Comparison of ENCODE assay signal across 14 cellular contexts in genomic region chr4:20625460-20625859, GRCh38.
DNase-seq lines count a peak whose midpoint lies in the region; ATAC-seq, FAIRE-seq and TF ChIP-seq lines count a peak whose summit lies in the region.
"Had no signal": no experiment of that assay in that cellular context is flagged by ENCODE, and none has a peak within 500 bp of the region (broad histone marks: within the 10 kb centered on the region; RNA-seq: fewer than 3 reads in every experiment).

No MANE protein-coding gene starts in this region.

- no peaks in the 10 kb centered on the region for H3K36me3 ChIP-seq in neural progenitor cell
- H3K36me3 ChIP-seq: gastrocnemius medialis had no signal

- H3K9me3 ChIP-seq in neural progenitor cell (ENCODE audit: low read depth), result peaks cover 8% of the 10 kb centered on the region
- H3K9me3 ChIP-seq: gastrocnemius medialis had no signal

- peaks cover 23% of the 10 kb centered on the region for H3K4me1 Mint-ChIP-seq in neural progenitor cell
- H3K4me1 Mint-ChIP-seq: activated B cell treated with CpG ODN at 0.5 μM for 24 hours; CD4-positive, CD25-positive, alpha-beta regulatory T cell; endodermal cell had no signal

- H3K27ac ChIP-seq in foreskin keratinocyte (no peak overlapping the region), neural progenitor cell (no peak overlapping the region)
- H3K27ac ChIP-seq: gastrocnemius medialis had no signal

- no peak overlapping the region for H3K9ac ChIP-seq in neural progenitor cell

- no peak for TF ChIP-seq POLR2A in GM12891 (IDR thresholded peaks at IDR 0.05; ENCODE audit: low read depth, low read length)

- no peak overlapping the region for H3K4me3 ChIP-seq in neural progenitor cell
- H3K4me3 ChIP-seq: gastrocnemius medialis had no signal

- H3K4me3 Mint-ChIP-seq in neural progenitor cell, result no peak overlapping the region
- H3K4me3 Mint-ChIP-seq: activated B cell treated with CpG ODN at 0.5 μM for 24 hours; activated naive CD4-positive, alpha-beta T cell treated with anti-CD3 and anti-CD28 coated beads for 36 hours; CD4-positive, CD25-positive, alpha-beta regulatory T cell; endodermal cell had no signal

- H3K27me3 ChIP-seq in foreskin keratinocyte (no peaks in the 10 kb centered on the region), neural progenitor cell (no peaks in the 10 kb centered on the region)
- H3K27me3 ChIP-seq: gastrocnemius medialis had no signal

- H3K4me2 ChIP-seq in neural progenitor cell, result no peak overlapping the region

- H2AFZ ChIP-seq in neural progenitor cell (replicated peaks), result no peak overlapping the region

- no peaks in the 10 kb centered on the region for H3F3A ChIP-seq in neural progenitor cell (ENCODE audit: low read depth)

- H3K4me1 ChIP-seq in foreskin keratinocyte (peaks cover 14% of the 10 kb centered on the region), neural progenitor cell (no peaks in the 10 kb centered on the region)
- H3K4me1 ChIP-seq: gastrocnemius medialis had no signal

- TF ChIP-seq CTCF in foreskin keratinocyte (conservative IDR thresholded peaks at IDR 0.05), result no peak
- TF ChIP-seq CTCF in omental fat pad (IDR thresholded peaks at IDR 0.05), result no peak
- TF ChIP-seq CTCF in neural progenitor cell (IDR thresholded peaks at IDR 0.05), result no peak

- no peak for FAIRE-seq in GM12891 (lab: Jason Lieb, UNC)

- no peaks in the 10 kb centered on the region for H3K9me3 Mint-ChIP-seq in neural progenitor cell
- H3K9me3 Mint-ChIP-seq: activated naive CD4-positive, alpha-beta T cell treated with anti-CD3 and anti-CD28 coated beads for 36 hours had no signal

- DNase-seq in GM12891 (ENCODE audit: insufficient read length, low spot score) (no peak), NOMO-1 treated with dmso at 0.1 percent for 144 hours (lab: John Stamatoyannopoulos, UW; ENCODE audit: unreplicated experiment) (peak; percentile 71), foreskin keratinocyte (peak; percentile 1 to 17), omental fat pad (ENCODE audit: low spot score) (no peak), HCEC 1CT (no peak), neural progenitor cell (ENCODE audit: low spot score) (no peak)
- DNase-seq: activated B cell treated with CpG ODN at 0.5 μM for 24 hours; activated naive CD4-positive, alpha-beta T cell treated with anti-CD3 and anti-CD28 coated beads for 36 hours; CD4-positive, CD25-positive, alpha-beta regulatory T cell; endodermal cell; NCI-H2107; stimulated activated CD4-positive, alpha-beta T cell treated with anti-CD3 and anti-CD28 coated beads, Interleukin-1b, Interleukin-23, amount 100 ng/mL, for 48 hours had no signal

- no peaks in the 10 kb centered on the region for H3K27me3 Mint-ChIP-seq in neural progenitor cell (ENCODE audit: insufficient read depth, low read depth)
- H3K27me3 Mint-ChIP-seq: activated B cell treated with CpG ODN at 0.5 μM for 24 hours; CD4-positive, CD25-positive, alpha-beta regulatory T cell had no signal

- H4K20me1 ChIP-seq in neural progenitor cell (ENCODE audit: low read depth), result no peaks in the 10 kb centered on the region

- ATAC-seq in foreskin keratinocyte (peak; percentile 36), omental fat pad (ENCODE audit: low FRiP score) (peak; percentile 65), HG03139 (IDR thresholded peaks at IDR 0.05; ENCODE audit: unreplicated experiment) (no peak)
- ATAC-seq: gastrocnemius medialis had no signal

- peaks cover under 1% of the 10 kb centered on the region for H3K36me3 Mint-ChIP-seq in neural progenitor cell
- H3K36me3 Mint-ChIP-seq: CD4-positive, CD25-positive, alpha-beta regulatory T cell had no signal

- H3K27ac Mint-ChIP-seq in neural progenitor cell, result no peak overlapping the region
- H3K27ac Mint-ChIP-seq: activated B cell treated with CpG ODN at 0.5 μM for 24 hours; activated naive CD4-positive, alpha-beta T cell treated with anti-CD3 and anti-CD28 coated beads for 36 hours; CD4-positive, CD25-positive, alpha-beta regulatory T cell; endodermal cell had no signal

- H3K79me2 ChIP-seq in neural progenitor cell (ENCODE audit: low read depth), result no peaks in the 10 kb centered on the region

TF ChIP-seq in GM12891, 5 proteins besides CTCF, POLR2A, EP300 and RAD21:
- peak; percentile 49 for TF ChIP-seq SPI1 (IDR thresholded peaks at IDR 0.05; ENCODE audit: low read depth, low read length)
- no peak for TF ChIP-seq POU2F2 (IDR thresholded peaks at IDR 0.05; ENCODE audit: low read depth, low read length)
TF ChIP-seq in GM12891: peak in this region for 1.

Comparison
In these comparisons a context has a peak if more than half of its experiments do, and no peak if none do; other contexts are left out.
1. DNase-seq: peak in NOMO-1 treated with dmso at 0.1 percent for 144 hours (single experiment) and foreskin keratinocyte (2 of 2); none in GM12891 (single experiment), omental fat pad (single experiment), HCEC 1CT (single experiment) and neural progenitor cell (single experiment).